In genomic region chr2:80153768-80154167, GRCh38 we compare ENCODE assay signal across 18 cellular contexts.
"Had no signal": no experiment of that assay in that cellular context is flagged by ENCODE, and none has a peak within 500 bp of the region (broad histone marks: within the 10 kb centered on the region; RNA-seq: fewer than 3 reads in every experiment).

No MANE protein-coding gene starts in this region.

- DNase-seq: cerebellar nuclear complex; colonic mucosa; cortex of kidney; effector CD4-positive, alpha-beta T cell; effector memory CD4-positive, alpha-beta T cell; foreskin melanocyte; gastrocnemius medialis; glutamatergic neuron; head of caudate nucleus; heart right ventricle; hippocampal formation; left cardiac atrium; left lung; left ventricle myocardium superior; lower lobe of right lung; mesenchymal stem cell; mucosa of descending colon had no signal

- H3K36me3 ChIP-seq: colonic mucosa, esophagus muscularis mucosa, gastrocnemius medialis, heart right ventricle, left lung, lower lobe of right lung had no signal

- H3K4me1 ChIP-seq: colonic mucosa, esophagus muscularis mucosa, gastrocnemius medialis, heart right ventricle, left lung, lower lobe of right lung had no signal

- ATAC-seq: gastrocnemius medialis, heart right ventricle, left cardiac atrium, left lung, left ventricle myocardium superior, lower lobe of right lung, mucosa of descending colon had no signal

- H3K27ac ChIP-seq: colonic mucosa, esophagus muscularis mucosa, gastrocnemius medialis, heart right ventricle, left lung, lower lobe of right lung had no signal

- H3K27me3 ChIP-seq: colonic mucosa, esophagus muscularis mucosa, gastrocnemius medialis, heart right ventricle, left lung had no signal

- H3K4me3 ChIP-seq: colonic mucosa, esophagus muscularis mucosa, gastrocnemius medialis, heart right ventricle, left lung, lower lobe of right lung, mucosa of descending colon had no signal

- H3K9me3 ChIP-seq: colonic mucosa, esophagus muscularis mucosa, gastrocnemius medialis, heart right ventricle, left lung, lower lobe of right lung, mucosa of descending colon had no signal
